40 cellular contexts compared by ENCODE assay signal in the genomic region with DNA sequence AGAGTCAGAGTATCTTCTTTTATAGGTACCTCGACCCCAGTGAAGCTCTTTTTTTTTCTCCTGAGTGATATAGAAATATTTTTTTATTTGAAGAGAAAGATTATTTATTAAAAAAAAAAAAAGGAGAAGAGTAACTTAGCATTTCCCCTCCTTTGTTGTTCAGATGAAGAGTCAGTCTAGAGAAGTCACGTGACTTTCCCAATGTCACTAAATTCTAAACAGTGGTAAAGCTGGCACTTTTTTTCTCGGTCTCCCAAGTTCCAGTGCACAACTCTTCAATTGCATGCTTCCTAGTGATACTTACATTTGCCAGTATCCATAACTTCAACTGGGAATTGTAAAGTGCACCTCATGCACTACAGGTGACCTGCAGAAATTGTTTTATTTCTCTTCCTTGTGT.
"Had no signal": no experiment of that assay in that cellular context is flagged by ENCODE, and none has a peak within 500 bp of the region (broad histone marks: within the 10 kb centered on the region; RNA-seq: fewer than 3 reads in every experiment).

No MANE protein-coding gene starts in this region.

- FAIRE-seq: astrocyte, bronchial epithelial cell had no signal

- H3K27ac ChIP-seq: adrenal gland, body of pancreas, brain microvascular endothelial cell, breast epithelium, cardiac muscle cell had no signal

- H3K27me3 Mint-ChIP-seq: activated naive CD4-positive, alpha-beta T cell treated with anti-CD3 and anti-CD28 coated beads, Interleukin-2, amount 10 ng/mL, durations not matched to agents 7 days and 5 days; activated naive CD4-positive, alpha-beta T cell treated with anti-CD3 and anti-CD28 coated beads, Interleukin-2, amount 50 U/mL, for 24 hours; activated naive CD8-positive, alpha-beta T cell; activated naive CD8-positive, alpha-beta T cell treated with anti-CD3 and anti-CD28 coated beads for 36 hours; activated naive CD8-positive, alpha-beta T cell treated with anti-CD3 and anti-CD28 coated beads, Interleukin-2, amount 10 ng/mL, durations not matched to agents 7 days and 5 days; activated naive CD8-positive, alpha-beta T cell treated with anti-CD3 and anti-CD28 coated beads, Interleukin-2, amount 50 U/mL, for 24 hours; activated T-cell treated with anti-CD3 and anti-CD28 coated beads, Interleukin-2, amount 50 U/mL, for 24 hours; activated T-helper 17 cell treated with anti-CD3 and anti-CD28 coated beads, Interleukin-2, amount 50 U/mL, for 72 hours; brain; central memory CD8-positive, alpha-beta T cell had no signal

- H3K9me3 Mint-ChIP-seq: activated naive CD4-positive, alpha-beta T cell treated with anti-CD3 and anti-CD28 coated beads for 36 hours; activated naive CD4-positive, alpha-beta T cell treated with anti-CD3 and anti-CD28 coated beads, Interleukin-2, amount 10 ng/mL, durations not matched to agents 7 days and 5 days; activated naive CD4-positive, alpha-beta T cell treated with anti-CD3 and anti-CD28 coated beads, Interleukin-2, amount 50 U/mL, for 24 hours; activated naive CD8-positive, alpha-beta T cell treated with anti-CD3 and anti-CD28 coated beads for 36 hours; activated naive CD8-positive, alpha-beta T cell treated with anti-CD3 and anti-CD28 coated beads, Interleukin-2, amount 50 U/mL, for 24 hours; activated T-cell treated with anti-CD3 and anti-CD28 coated beads, Interleukin-2, amount 50 U/mL, for 24 hours; activated T-cell treated with anti-CD3 and anti-CD28 coated beads, Interleukin-2, amount 50 U/mL, for 4 hours; activated T-cell treated with anti-CD3 and anti-CD28 coated beads, Interleukin-2, amount 50 U/mL, for 72 hours; activated T-helper 1 cell treated with anti-CD3 and anti-CD28 coated beads, Interleukin-12 subunit alpha, Interleukin-12 subunit beta, Interleukin-2, Interleukin-4 antibody, amounts not matched to agents 30 ng/mL and 10 ng/mL and 1 ng/mL, durations not matched to agents 14 hours and 24 hours and 36 hours; activated T-helper 17 cell treated with anti-CD3 and anti-CD28 coated beads, Interleukin-2, amount 50 U/mL, for 72 hours; activated T-helper 2 cell treated with anti-CD3 and anti-CD28 coated beads, Interferon-gamma antibody, Interleukin-2, Interleukin-4, amounts not matched to agents 10 μg/mL and 5 μg/mL and 100 μg/mL, durations not matched to agents 14 hours and 24 hours and 36 hours; brain; central memory CD8-positive, alpha-beta T cell had no signal

- H3K4me1 Mint-ChIP-seq: activated naive CD4-positive, alpha-beta T cell treated with anti-CD3 and anti-CD28 coated beads, Interleukin-2, amount 10 ng/mL, durations not matched to agents 7 days and 5 days; activated naive CD8-positive, alpha-beta T cell treated with anti-CD3 and anti-CD28 coated beads for 36 hours; activated naive CD8-positive, alpha-beta T cell treated with anti-CD3 and anti-CD28 coated beads, Interleukin-2, amount 10 ng/mL, durations not matched to agents 7 days and 5 days had no signal

- H3K27ac Mint-ChIP-seq: activated naive CD4-positive, alpha-beta T cell treated with anti-CD3 and anti-CD28 coated beads for 36 hours; activated naive CD4-positive, alpha-beta T cell treated with anti-CD3 and anti-CD28 coated beads, Interleukin-2, amount 10 ng/mL, durations not matched to agents 7 days and 5 days; activated naive CD4-positive, alpha-beta T cell treated with anti-CD3 and anti-CD28 coated beads, Interleukin-2, amount 50 U/mL, for 24 hours; activated naive CD4-positive, alpha-beta T cell treated with anti-CD3 and anti-CD28 coated beads, Interleukin-2, amount 50 U/mL, for 72 hours; activated naive CD8-positive, alpha-beta T cell; activated naive CD8-positive, alpha-beta T cell treated with anti-CD3 and anti-CD28 coated beads for 36 hours; activated naive CD8-positive, alpha-beta T cell treated with anti-CD3 and anti-CD28 coated beads, Interleukin-2, amount 10 ng/mL, durations not matched to agents 7 days and 5 days; activated naive CD8-positive, alpha-beta T cell treated with anti-CD3 and anti-CD28 coated beads, Interleukin-2, amount 50 U/mL, for 24 hours; activated T-cell treated with anti-CD3 and anti-CD28 coated beads, Interleukin-2, amount 50 U/mL, for 24 hours; activated T-cell treated with anti-CD3 and anti-CD28 coated beads, Interleukin-2, amount 50 U/mL, for 72 hours; activated T-helper 1 cell treated with anti-CD3 and anti-CD28 coated beads, Interleukin-12 subunit alpha, Interleukin-12 subunit beta, Interleukin-2, Interleukin-4 antibody, amounts not matched to agents 30 ng/mL and 10 ng/mL and 1 ng/mL, durations not matched to agents 14 hours and 24 hours and 36 hours; activated T-helper 17 cell treated with anti-CD3 and anti-CD28 coated beads, Interleukin-2, amount 50 U/mL, for 72 hours; activated T-helper 2 cell treated with anti-CD3 and anti-CD28 coated beads, Interferon-gamma antibody, Interleukin-2, Interleukin-4, amounts not matched to agents 10 μg/mL and 5 μg/mL and 100 μg/mL, durations not matched to agents 14 hours and 24 hours and 36 hours; brain had no signal

- H3K4me3 Mint-ChIP-seq: activated naive CD4-positive, alpha-beta T cell treated with anti-CD3 and anti-CD28 coated beads for 36 hours; activated naive CD4-positive, alpha-beta T cell treated with anti-CD3 and anti-CD28 coated beads, Interleukin-2, amount 10 ng/mL, durations not matched to agents 7 days and 5 days; activated naive CD4-positive, alpha-beta T cell treated with anti-CD3 and anti-CD28 coated beads, Interleukin-2, amount 50 U/mL, for 24 hours; activated naive CD8-positive, alpha-beta T cell; activated naive CD8-positive, alpha-beta T cell treated with anti-CD3 and anti-CD28 coated beads for 36 hours; activated naive CD8-positive, alpha-beta T cell treated with anti-CD3 and anti-CD28 coated beads, Interleukin-2, amount 10 ng/mL, durations not matched to agents 7 days and 5 days; activated naive CD8-positive, alpha-beta T cell treated with anti-CD3 and anti-CD28 coated beads, Interleukin-2, amount 50 U/mL, for 24 hours; activated T-cell treated with anti-CD3 and anti-CD28 coated beads, Interleukin-2, amount 50 U/mL, for 24 hours; activated T-cell treated with anti-CD3 and anti-CD28 coated beads, Interleukin-2, amount 50 U/mL, for 4 hours; activated T-cell treated with anti-CD3 and anti-CD28 coated beads, Interleukin-2, amount 50 U/mL, for 72 hours; activated T-helper 1 cell treated with anti-CD3 and anti-CD28 coated beads, Interleukin-12 subunit alpha, Interleukin-12 subunit beta, Interleukin-2, Interleukin-4 antibody, amounts not matched to agents 30 ng/mL and 10 ng/mL and 1 ng/mL, durations not matched to agents 14 hours and 24 hours and 36 hours; activated T-helper 17 cell treated with anti-CD3 and anti-CD28 coated beads, Interleukin-2, amount 50 U/mL, for 72 hours; brain; central memory CD8-positive, alpha-beta T cell had no signal

- H3K36me3 ChIP-seq: adrenal gland, ascending aorta, brain microvascular endothelial cell, breast epithelium, cardiac muscle cell had no signal

- H3K4me3 ChIP-seq: adrenal gland, ascending aorta, body of pancreas, breast epithelium, cardiac muscle cell had no signal

- H3K27me3 ChIP-seq: adrenal gland, ascending aorta, body of pancreas, brain microvascular endothelial cell, breast epithelium, cardiac muscle cell had no signal

- H3K4me1 ChIP-seq: body of pancreas, breast epithelium had no signal

- H3K9me3 ChIP-seq: adrenal gland, ascending aorta, body of pancreas, breast epithelium had no signal

- H3K36me3 Mint-ChIP-seq: activated naive CD4-positive, alpha-beta T cell treated with anti-CD3 and anti-CD28 coated beads, Interleukin-2, amount 10 ng/mL, durations not matched to agents 7 days and 5 days; activated naive CD4-positive, alpha-beta T cell treated with anti-CD3 and anti-CD28 coated beads, Interleukin-2, amount 50 U/mL, for 72 hours; activated naive CD8-positive, alpha-beta T cell treated with anti-CD3 and anti-CD28 coated beads for 36 hours; activated naive CD8-positive, alpha-beta T cell treated with anti-CD3 and anti-CD28 coated beads, Interleukin-2, amount 10 ng/mL, durations not matched to agents 7 days and 5 days; brain had no signal

- DNase-seq: activated effector memory CD4-positive, alpha-beta T cell treated with anti-CD3 and anti-CD28 coated beads, Interleukin-2, amount 50 U/mL, for 16 hours; activated effector memory CD4-positive, alpha-beta T cell treated with Interleukin-2 at 50 U/mL for 16 hours; activated gamma-delta T cell; activated gamma-delta T cell treated with Interleukin-2 at 50 U/mL for 16 hours; activated naive CD4-positive, alpha-beta T cell; activated naive CD4-positive, alpha-beta T cell treated with anti-CD3 and anti-CD28 coated beads for 36 hours; activated naive CD4-positive, alpha-beta T cell treated with anti-CD3 and anti-CD28 coated beads, Interleukin-2, amount 10 ng/mL, durations not matched to agents 7 days and 5 days; activated naive CD4-positive, alpha-beta T cell treated with anti-CD3 and anti-CD28 coated beads, Interleukin-2, amount 50 U/mL, for 16 hours; activated naive CD4-positive, alpha-beta T cell treated with Interleukin-2 at 50 U/mL for 16 hours; activated naive CD8-positive, alpha-beta T cell treated with anti-CD3 and anti-CD28 coated beads for 36 hours; activated naive CD8-positive, alpha-beta T cell treated with anti-CD3 and anti-CD28 coated beads, Interleukin-2, amount 10 ng/mL, durations not matched to agents 7 days and 5 days; activated naive CD8-positive, alpha-beta T cell treated with anti-CD3 and anti-CD28 coated beads, Interleukin-2, amount 50 U/mL, for 24 hours; activated T-cell treated with anti-CD3 and anti-CD28 coated beads, Interleukin-2, amount 50 U/mL, for 1 hour; activated T-cell treated with anti-CD3 and anti-CD28 coated beads, Interleukin-2, amount 50 U/mL, for 24 hours; activated T-cell treated with anti-CD3 and anti-CD28 coated beads, Interleukin-2, amount 50 U/mL, for 4 hours; activated T-cell treated with anti-CD3 and anti-CD28 coated beads, Interleukin-2, amount 50 U/mL, for 48 hours; activated T-cell treated with anti-CD3 and anti-CD28 coated beads, Interleukin-2, amount 50 U/mL, for 72 hours; adrenal gland; amniotic stem cell; amygdala; anterior cingulate cortex; aorta; body of pancreas; brain microvascular endothelial cell; caudate nucleus; central memory CD4-positive, alpha-beta T cell; cerebellar nuclear complex had no signal

- ATAC-seq: activated naive CD4-positive, alpha-beta T cell treated with anti-CD3 and anti-CD28 coated beads, Interleukin-2, amount 50 U/mL, for 72 hours; activated naive CD8-positive, alpha-beta T cell treated with anti-CD3 and anti-CD28 coated beads, Interleukin-2, amount 50 U/mL, for 24 hours; activated T-cell treated with anti-CD3 and anti-CD28 coated beads, Interleukin-2, amount 50 U/mL, for 4 hours; activated T-cell treated with anti-CD3 and anti-CD28 coated beads, Interleukin-2, amount 50 U/mL, for 72 hours; activated T-helper 17 cell treated with anti-CD3 and anti-CD28 coated beads, Interleukin-2, amount 50 U/mL, for 72 hours; body of pancreas had no signal
